ENCODE assay signal across 1 cellular context in genomic region chr6:72411872-72412708, GRCh38.
TF ChIP-seq lines count a peak whose summit lies in the region.

No MANE protein-coding gene starts in this region.

TF ChIP-seq in GM23338, 12 proteins besides CTCF, POLR2A, EP300 and RAD21 (continued from another document):
- TF ChIP-seq, protein P1, sequence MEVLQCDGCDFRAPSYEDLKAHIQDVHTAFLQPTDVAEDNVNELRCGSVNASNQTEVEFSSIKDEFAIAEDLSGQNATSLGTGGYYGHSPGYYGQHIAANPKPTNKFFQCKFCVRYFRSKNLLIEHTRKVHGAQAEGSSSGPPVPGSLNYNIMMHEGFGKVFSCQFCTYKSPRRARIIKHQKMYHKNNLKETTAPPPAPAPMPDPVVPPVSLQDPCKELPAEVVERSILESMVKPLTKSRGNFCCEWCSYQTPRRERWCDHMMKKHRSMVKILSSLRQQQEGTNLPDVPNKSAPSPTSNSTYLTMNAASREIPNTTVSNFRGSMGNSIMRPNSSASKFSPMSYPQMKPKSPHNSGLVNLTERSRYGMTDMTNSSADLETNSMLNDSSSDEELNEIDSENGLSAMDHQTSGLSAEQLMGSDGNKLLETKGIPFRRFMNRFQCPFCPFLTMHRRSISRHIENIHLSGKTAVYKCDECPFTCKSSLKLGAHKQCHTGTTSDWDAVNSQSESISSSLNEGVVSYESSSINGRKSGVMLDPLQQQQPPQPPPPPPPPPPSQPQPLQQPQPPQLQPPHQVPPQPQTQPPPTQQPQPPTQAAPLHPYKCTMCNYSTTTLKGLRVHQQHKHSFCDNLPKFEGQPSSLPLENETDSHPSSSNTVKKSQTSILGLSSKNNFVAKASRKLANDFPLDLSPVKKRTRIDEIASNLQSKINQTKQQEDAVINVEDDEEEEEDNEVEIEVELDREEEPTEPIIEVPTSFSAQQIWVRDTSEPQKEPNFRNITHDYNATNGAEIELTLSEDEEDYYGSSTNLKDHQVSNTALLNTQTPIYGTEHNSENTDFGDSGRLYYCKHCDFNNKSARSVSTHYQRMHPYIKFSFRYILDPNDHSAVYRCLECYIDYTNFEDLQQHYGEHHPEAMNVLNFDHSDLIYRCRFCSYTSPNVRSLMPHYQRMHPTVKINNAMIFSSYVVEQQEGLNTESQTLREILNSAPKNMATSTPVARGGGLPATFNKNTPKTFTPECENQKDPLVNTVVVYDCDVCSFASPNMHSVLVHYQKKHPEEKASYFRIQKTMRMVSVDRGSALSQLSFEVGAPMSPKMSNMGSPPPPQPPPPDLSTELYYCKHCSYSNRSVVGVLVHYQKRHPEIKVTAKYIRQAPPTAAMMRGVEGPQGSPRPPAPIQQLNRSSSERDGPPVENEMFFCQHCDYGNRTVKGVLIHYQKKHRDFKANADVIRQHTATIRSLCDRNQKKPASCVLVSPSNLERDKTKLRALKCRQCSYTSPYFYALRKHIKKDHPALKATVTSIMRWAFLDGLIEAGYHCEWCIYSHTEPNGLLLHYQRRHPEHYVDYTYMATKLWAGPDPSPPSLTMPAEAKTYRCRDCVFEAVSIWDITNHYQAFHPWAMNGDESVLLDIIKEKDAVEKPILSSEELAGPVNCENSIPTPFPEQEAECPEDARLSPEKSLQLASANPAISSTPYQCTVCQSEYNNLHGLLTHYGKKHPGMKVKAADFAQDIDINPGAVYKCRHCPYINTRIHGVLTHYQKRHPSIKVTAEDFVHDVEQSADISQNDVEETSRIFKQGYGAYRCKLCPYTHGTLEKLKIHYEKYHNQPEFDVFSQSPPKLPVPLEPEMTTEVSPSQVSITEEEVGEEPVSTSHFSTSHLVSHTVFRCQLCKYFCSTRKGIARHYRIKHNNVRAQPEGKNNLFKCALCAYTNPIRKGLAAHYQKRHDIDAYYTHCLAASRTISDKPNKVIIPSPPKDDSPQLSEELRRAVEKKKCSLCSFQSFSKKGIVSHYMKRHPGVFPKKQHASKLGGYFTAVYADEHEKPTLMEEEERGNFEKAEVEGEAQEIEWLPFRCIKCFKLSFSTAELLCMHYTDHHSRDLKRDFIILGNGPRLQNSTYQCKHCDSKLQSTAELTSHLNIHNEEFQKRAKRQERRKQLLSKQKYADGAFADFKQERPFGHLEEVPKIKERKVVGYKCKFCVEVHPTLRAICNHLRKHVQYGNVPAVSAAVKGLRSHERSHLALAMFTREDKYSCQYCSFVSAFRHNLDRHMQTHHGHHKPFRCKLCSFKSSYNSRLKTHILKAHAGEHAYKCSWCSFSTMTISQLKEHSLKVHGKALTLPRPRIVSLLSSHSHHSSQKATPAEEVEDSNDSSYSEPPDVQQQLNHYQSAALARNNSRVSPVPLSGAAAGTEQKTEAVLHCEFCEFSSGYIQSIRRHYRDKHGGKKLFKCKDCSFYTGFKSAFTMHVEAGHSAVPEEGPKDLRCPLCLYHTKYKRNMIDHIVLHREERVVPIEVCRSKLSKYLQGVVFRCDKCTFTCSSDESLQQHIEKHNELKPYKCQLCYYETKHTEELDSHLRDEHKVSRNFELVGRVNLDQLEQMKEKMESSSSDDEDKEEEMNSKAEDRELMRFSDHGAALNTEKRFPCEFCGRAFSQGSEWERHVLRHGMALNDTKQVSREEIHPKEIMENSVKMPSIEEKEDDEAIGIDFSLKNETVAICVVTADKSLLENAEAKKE (CRISPR knock-in tag; IDR thresholded peaks at IDR 0.05): no peak
- no peak for TF ChIP-seq REST (IDR thresholded peaks at IDR 0.05; ENCODE audit: unreplicated experiment)
